Comparison of ENCODE assay signal across 11 cellular contexts in genomic region chr11:33942954-33943353, GRCh38. TPM values are rescaled to one million over a fixed set of nuclear protein-coding genes. Genes with fewer than 3 reads are reported as not detected.
DNase-seq lines count a peak whose midpoint lies in the region; ATAC-seq, FAIRE-seq and TF ChIP-seq lines count a peak whose summit lies in the region.
"Had no signal": no experiment of that assay in that cellular context is flagged by ENCODE, and none has a peak within 500 bp of the region (broad histone marks: within the 10 kb centered on the region; RNA-seq: fewer than 3 reads in every experiment).

No MANE protein-coding gene starts in this region.

- TF ChIP-seq POLR2A in HepG2 (IDR thresholded peaks at IDR 0.05; ENCODE audit: insufficient read depth in 1 of 2, low read depth in 2 of 2, low read length in 2 of 2) (no peak), prostate gland (IDR thresholded peaks at IDR 0.05) (no peak), stomach (IDR thresholded peaks at IDR 0.05) (no peak)

- peaks cover 0 to 3% (median 0%) of the 10 kb centered on the region in 4 donors for H3K9me3 ChIP-seq in liver (ENCODE audit: control insufficient read depth in 4 of 4, low read length in 3 of 4)
- H3K9me3 ChIP-seq in HepG2 (ENCODE audit: low read length): no peaks in the 10 kb centered on the region
- no peaks in the 10 kb centered on the region for H3K9me3 ChIP-seq in prostate gland
- no peaks in the 10 kb centered on the region for H3K9me3 ChIP-seq in SK-N-SH
- H3K9me3 ChIP-seq in stomach: no peaks in the 10 kb centered on the region
- H3K9me3 ChIP-seq: uterus had no signal

- BruUV-seq in HepG2 (replicated peaks; lab: Mats Ljungman, UMichigan): no TSS peak

- no peak for FAIRE-seq in HepG2 (lab: Jason Lieb, UNC)

- no peaks in the 10 kb centered on the region for H3K4me1 Mint-ChIP-seq in activated naive CD4-positive, alpha-beta T cell treated with anti-CD3 and anti-CD28 coated beads, Interleukin-2, amount 10 ng/mL, durations not matched to agents 7 days and 5 days

- TF ChIP-seq CTCF in liver (IDR thresholded peaks at IDR 0.05; ENCODE audit: low read depth, low read length, missing input control) (no peak), HepG2 (CRISPR knock-in tag; IDR thresholded peaks at IDR 0.05) (no peak), prostate gland (IDR thresholded peaks at IDR 0.05) (no peak), SK-N-SH (IDR thresholded peaks at IDR 0.05) (no peak; the same call in 1 of the 2 replicates), stomach (IDR thresholded peaks at IDR 0.05) (no peak)

- no peaks in the 10 kb centered on the region for H4K20me1 ChIP-seq in HepG2 (ENCODE audit: insufficient read depth, low read length)
- no peaks in the 10 kb centered on the region for H4K20me1 ChIP-seq in SK-N-SH (ENCODE audit: insufficient read depth)

- H3K4me3 ChIP-seq in liver (ENCODE audit: low read depth in 1 of 3, low read length in 3 of 3) (no peak overlapping the region), HepG2 (replicated peaks in 1 of 3; ENCODE audit: insufficient read depth in 1 of 3, low read depth in 2 of 3, low read length in 3 of 3) (no peak overlapping the region), prostate gland (no peak overlapping the region), SK-N-SH (ENCODE audit: low read depth in 2 of 2, low read length in 1 of 2) (no peak overlapping the region), stomach (no peak overlapping the region)
- H3K4me3 ChIP-seq: uterus had no signal

- intact Hi-C loops in HepG2 (cut with micrococcal nuclease; ENCODE audit: unreplicated experiment): no loop called here
- intact Hi-C loops in prostate gland (cut with DNase I): no loop called here
- intact Hi-C loops in stomach (cut with DNase I; ENCODE audit: low total_unique reads): no loop called here

- CTCF ChIA-PET in HepG2 (lab: Yijun Ruan, JAX; ENCODE audit: low intra/inter-chr PET ratio, low total read pairs): no interaction called here
- CTCF ChIA-PET in SK-N-SH (lab: Yijun Ruan, JAX): interaction anchor here (1.5 kb wide), 2 partner anchors 35 to 231 kb away, joined by 3 read pairs; no protein-coding TSS in a partner anchor
- CTCF ChIA-PET in activated naive CD4-positive, alpha-beta T cell treated with anti-CD3 and anti-CD28 coated beads, Interleukin-2, amount 10 ng/mL, durations not matched to agents 7 days and 5 days (lab: Charles Lee): no interaction called here

- WGBS in liver: 58% methylated on average over 4 of the region's 4 CpGs
- WGBS in HepG2 (ENCODE audit: low lambda C conversion rate): 12% methylated on average over 4 of the region's 4 CpGs
- 44% methylated on average over 4 of the region's 4 CpGs for WGBS in prostate gland
- WGBS in SK-N-SH (ENCODE audit: low lambda C conversion rate): 44% methylated on average over 4 of the region's 4 CpGs
- WGBS in stomach, 5 donors: 45 to 74% (median 62%) methylated on average over 4 of the region's 4 CpGs

- H3K79me2 ChIP-seq in HepG2 (ENCODE audit: insufficient read depth, low read length) (no peaks in the 10 kb centered on the region), SK-N-SH (ENCODE audit: insufficient read depth) (no peaks in the 10 kb centered on the region)

- H3K9ac ChIP-seq in liver (ENCODE audit: low read depth in 1 of 2, low read length in 2 of 2) (no peak overlapping the region), HepG2 (ENCODE audit: insufficient read depth, low read depth, low read length) (no peak overlapping the region), SK-N-SH (no peak overlapping the region)

- no peak for DNase-seq in HepG2 (ENCODE audit: low spot score)
- peak; percentile 61 for DNase-seq in HS-27A (ENCODE audit: low read depth)
- DNase-seq in fibroblast of peridontal ligament (ENCODE audit: extremely low read depth): peak; percentile 92
- no peak for DNase-seq in prostate gland (ENCODE audit: low spot score)
- DNase-seq in SK-N-SH: no peak
- DNase-seq in activated naive CD4-positive, alpha-beta T cell treated with anti-CD3 and anti-CD28 coated beads, Interleukin-2, amount 10 ng/mL, durations not matched to agents 7 days and 5 days: no peak
- DNase-seq in stomach: no peak
- DNase-seq: activated gamma-delta T cell treated with Interleukin-2 at 50 U/mL for 16 hours; naive thymus-derived CD8-positive, alpha-beta T cell had no signal

- H2AFZ ChIP-seq in HepG2 (ENCODE audit: low read length): no peak overlapping the region
- no peak overlapping the region for H2AFZ ChIP-seq in SK-N-SH (ENCODE audit: low read depth)

- H3K36me3 ChIP-seq in liver (ENCODE audit: control insufficient read depth in 4 of 4, insufficient read depth in 3 of 4, low read depth in 1 of 4, low read length in 3 of 4) (no peaks in the 10 kb centered on the region), HepG2 (replicated peaks in 1 of 2; ENCODE audit: control insufficient read depth in 1 of 2, insufficient read depth in 2 of 2, low read length in 2 of 2) (no peaks in the 10 kb centered on the region), prostate gland (no peaks in the 10 kb centered on the region), SK-N-SH (replicated peaks in 1 of 2; ENCODE audit: control insufficient read depth in 1 of 2, insufficient read depth in 2 of 2, low read length in 1 of 2) (no peaks in the 10 kb centered on the region), stomach (no peaks in the 10 kb centered on the region)
- H3K36me3 ChIP-seq: uterus had no signal

- POLR2A ChIA-PET in HepG2 (lab: Yijun Ruan, JAX): no interaction called here
- POLR2A ChIA-PET in SK-N-SH (lab: Yijun Ruan, JAX): no interaction called here

- no peaks in the 10 kb centered on the region for H3K4me1 ChIP-seq in liver (ENCODE audit: control insufficient read depth in 4 of 4, insufficient read depth in 4 of 4, low read length in 3 of 4)
- no peaks in the 10 kb centered on the region for H3K4me1 ChIP-seq in HepG2 (ENCODE audit: insufficient read depth, low read length)
- H3K4me1 ChIP-seq in prostate gland (replicated peaks): no peaks in the 10 kb centered on the region
- peaks cover 7 to 8% of the 10 kb centered on the region in 2 experiments; a peak in 2 of 4 replicates for H3K4me1 ChIP-seq in SK-N-SH (ENCODE audit: control insufficient read depth in 1 of 2, insufficient read depth in 2 of 2, low read depth in 1 of 2, low read length in 1 of 2)
- peaks cover 0 to 4% (median 0%) of the 10 kb centered on the region in 4 donors for H3K4me1 ChIP-seq in stomach
- H3K4me1 ChIP-seq: uterus had no signal

- no peaks in the 10 kb centered on the region for H3F3A ChIP-seq in SK-N-SH (replicated peaks; ENCODE audit: insufficient read depth)

- no peak for TF ChIP-seq EP300 in HepG2 (IDR thresholded peaks at IDR 0.05; ENCODE audit: low read depth in 2 of 2, low read length in 2 of 2)
- no peak for TF ChIP-seq EP300 in HepG2 (CRISPR knock-in tag; IDR thresholded peaks at IDR 0.05; ENCODE audit: borderline replicate concordance)
- no peak for TF ChIP-seq EP300 in SK-N-SH (IDR thresholded peaks at IDR 0.05; ENCODE audit: borderline replicate concordance in 1 of 2, low read depth in 1 of 2, low read length in 1 of 2)
- TF ChIP-seq EP300 in stomach (IDR thresholded peaks at IDR 0.05): no peak

- H3K4me2 ChIP-seq in HepG2 (ENCODE audit: low read depth, low read length) (no peak overlapping the region), SK-N-SH (no peak overlapping the region)

- no peak overlapping the region for H3K4me3 Mint-ChIP-seq in activated naive CD4-positive, alpha-beta T cell treated with anti-CD3 and anti-CD28 coated beads, Interleukin-2, amount 10 ng/mL, durations not matched to agents 7 days and 5 days
- H3K4me3 Mint-ChIP-seq: naive thymus-derived CD8-positive, alpha-beta T cell had no signal

- no peak for TF ChIP-seq RAD21 in liver (IDR thresholded peaks at IDR 0.05)
- TF ChIP-seq RAD21 in HepG2 (CRISPR knock-in tag; IDR thresholded peaks at IDR 0.05): no peak
- TF ChIP-seq RAD21 in SK-N-SH (IDR thresholded peaks at IDR 0.05; ENCODE audit: low read length): no peak

- ATAC-seq in HepG2: no peak
- ATAC-seq: naive thymus-derived CD8-positive, alpha-beta T cell had no signal

- H3K36me3 Mint-ChIP-seq in activated naive CD4-positive, alpha-beta T cell treated with anti-CD3 and anti-CD28 coated beads, Interleukin-2, amount 10 ng/mL, durations not matched to agents 7 days and 5 days: no peaks in the 10 kb centered on the region
- H3K36me3 Mint-ChIP-seq: naive thymus-derived CD8-positive, alpha-beta T cell had no signal

- H3K27me3 ChIP-seq in liver (ENCODE audit: control insufficient read depth in 4 of 4, insufficient read depth in 4 of 4, low read length in 3 of 4) (no peaks in the 10 kb centered on the region), HepG2 (ENCODE audit: control insufficient read depth in 1 of 2, insufficient read depth in 2 of 2, low read length in 2 of 2) (0 out of 5 replicates have a peak, but pooled peaks cover 0 to 2% of the 10 kb centered on the region in 2 experiments), prostate gland (replicated peaks; ENCODE audit: insufficient read depth) (no peaks in the 10 kb centered on the region), SK-N-SH (ENCODE audit: insufficient read depth) (no peaks in the 10 kb centered on the region), stomach (no peaks in the 10 kb centered on the region)
- H3K27me3 ChIP-seq: uterus had no signal

- H3K9me3 Mint-ChIP-seq in activated naive CD4-positive, alpha-beta T cell treated with anti-CD3 and anti-CD28 coated beads, Interleukin-2, amount 10 ng/mL, durations not matched to agents 7 days and 5 days: no peaks in the 10 kb centered on the region
- H3K9me3 Mint-ChIP-seq: naive thymus-derived CD8-positive, alpha-beta T cell had no signal

- H3K27ac ChIP-seq in liver (ENCODE audit: low read depth in 1 of 2, low read length in 2 of 2) (no peak overlapping the region), HepG2 (ENCODE audit: extremely low read length, insufficient read depth, low read length) (no peak overlapping the region), prostate gland (no peak overlapping the region), SK-N-SH (ENCODE audit: low read depth in 2 of 2, low read length in 1 of 2) (no peak overlapping the region), stomach (peak overlapping the region in 1 of 5 donors; percentile 20)

- no peaks in the 10 kb centered on the region for H3K9me2 ChIP-seq in SK-N-SH

- H3K27me3 Mint-ChIP-seq in activated naive CD4-positive, alpha-beta T cell treated with anti-CD3 and anti-CD28 coated beads, Interleukin-2, amount 10 ng/mL, durations not matched to agents 7 days and 5 days: no peaks in the 10 kb centered on the region

- in situ Hi-C loops in HepG2 (cut with HindIII; ENCODE audit: extremely low pct_ligation_motif_present, low pct_unique_long_range_greater_than_20kb): no loop called here

- H3K27ac Mint-ChIP-seq in activated naive CD4-positive, alpha-beta T cell treated with anti-CD3 and anti-CD28 coated beads, Interleukin-2, amount 10 ng/mL, durations not matched to agents 7 days and 5 days: no peak overlapping the region
- H3K27ac Mint-ChIP-seq: naive thymus-derived CD8-positive, alpha-beta T cell had no signal

RNA-seq across cellular contexts. Expression of gene LMO2, which starts 51.1 kb away (rescaled TPM):
- total RNA-seq in liver (10 to 100 TPM in 1 of 2 donors, 1 to 10 TPM in 1; 5.9 to 81.9 TPM), HepG2 (2016; rRNA removed; fragmentation: Illumina TruSeq; extraction: Trizol) (not detected in 2 replicates), prostate gland (10 to 100 TPM; 11.4 to 25.0 TPM), stomach (10 to 100 TPM in 3 of 5 donors, 1 to 10 TPM in 1, not detected in 1; 9.6 to 54.7 (median 12.3) TPM)
- polyA plus RNA-seq in liver (1 to 10 TPM; 1.5 to 6.1 TPM), HepG2 (2011; rRNA removed) (not detected in 2 replicates), SK-N-SH (2012; rRNA removed) (0.05 TPM in 2 replicates), stomach (10 to 100 TPM in 2 of 3 donors, 1 to 10 TPM in 1; 9.1 to 12.7 (median 11.5) TPM)
- total RNA-seq in HepG2 (2016; cell fraction: cytosol; rRNA removed; fragmentation: Illumina TruSeq; extraction: Trizol; ENCODE audit: low read depth): not detected in 2 replicates
- not detected in 2 replicates for total RNA-seq in HepG2 (2016; cell fraction: insoluble cytoplasmic fraction; rRNA removed; fragmentation: Illumina TruSeq; extraction: Trizol)
- total RNA-seq in HepG2 (2016; cell fraction: membrane; rRNA removed; fragmentation: Illumina TruSeq; extraction: Trizol): not detected in 2 replicates
- not detected in 2 replicates for total RNA-seq in HepG2 (2016; cell fraction: nucleus; rRNA removed; fragmentation: Illumina TruSeq; extraction: Trizol)
- not detected in 2 replicates for polyA plus RNA-seq in HepG2 (2011; cell fraction: cytosol; rRNA removed)
- not detected in 2 replicates for polyA plus RNA-seq in HepG2 (2011; cell fraction: nucleus; rRNA removed)
- not detected in 2 replicates for polyA plus RNA-seq in HepG2 (2012)
- polyA plus RNA-seq in HepG2 (2016; cell fraction: cytosol; fragmentation: Illumina TruSeq; extraction: Trizol; ENCODE audit: low read depth): not detected in 2 replicates
- polyA plus RNA-seq in HepG2 (2016; cell fraction: insoluble cytoplasmic fraction; fragmentation: Illumina TruSeq; extraction: Trizol; ENCODE audit: low read depth): not detected in 2 replicates
- polyA plus RNA-seq in HepG2 (2016; cell fraction: membrane; fragmentation: Illumina TruSeq; extraction: Trizol; ENCODE audit: low read depth): not detected in 2 replicates
- polyA plus RNA-seq in HepG2 (2016; cell fraction: nucleus; fragmentation: Illumina TruSeq; extraction: Trizol; ENCODE audit: insufficient read depth, low read depth): not detected in 2 replicates
- polyA minus RNA-seq in HepG2 (2011; rRNA and poly(A)+ RNA removed; ENCODE audit: low replicate concordance): 0.28 and 0.30 TPM in 2 replicates
- polyA minus RNA-seq in HepG2 (2011; cell fraction: cytosol; rRNA and poly(A)+ RNA removed): not detected in 2 replicates
- polyA minus RNA-seq in HepG2 (2011; cell fraction: nucleus; rRNA and poly(A)+ RNA removed): not detected in 2 replicates
- 0.03 and 0.04 TPM in 2 replicates for polyA plus RNA-seq in SK-N-SH (2012; cell fraction: cytosol; rRNA removed)
- polyA plus RNA-seq in SK-N-SH (2012; cell fraction: nucleus; rRNA removed): not detected in 2 replicates
- polyA plus RNA-seq: naive thymus-derived CD8-positive, alpha-beta T cell had no signal

Comparison
In these comparisons a context has a peak if more than half of its experiments do, and no peak if none do; other contexts are left out.
1. DNase-seq: peak in HS-27A (single experiment) and fibroblast of peridontal ligament (single experiment); none in HepG2 (single experiment), prostate gland (single experiment), SK-N-SH (single experiment), activated naive CD4-positive, alpha-beta T cell treated with anti-CD3 and anti-CD28 coated beads, Interleukin-2, amount 10 ng/mL, durations not matched to agents 7 days and 5 days (single experiment) and stomach (single experiment).